ENCODE assay signal across 9 cellular contexts in genomic region chr7:103524042-103524907, GRCh38.
DNase-seq lines count a peak whose midpoint lies in the region; ATAC-seq and TF ChIP-seq lines count a peak whose summit lies in the region.
"Had no signal": no experiment of that assay in that cellular context is flagged by ENCODE, and none has a peak within 500 bp of the region (broad histone marks: within the 10 kb centered on the region; RNA-seq: fewer than 3 reads in every experiment).

No MANE protein-coding gene starts in this region.

- ATAC-seq in heart left ventricle: peak in 2 of 4 donors; percentile 47 to 63
- no peak for ATAC-seq in GM19328 (IDR thresholded peaks at IDR 0.05; ENCODE audit: unreplicated experiment)
- ATAC-seq in GM18511 (IDR thresholded peaks at IDR 0.05; ENCODE audit: unreplicated experiment): no peak
- ATAC-seq in stimulated activated memory B cell treated with anti-CD40 and anti-IgM and Interleukin-4, amounts not matched to agents 10 μg/mL and 1 μg/mL and 100 μg/mL, for 72 hours: no peak

- no peaks in the 10 kb centered on the region for H3K36me3 Mint-ChIP-seq in stimulated activated memory B cell treated with anti-CD40 and anti-IgM and Interleukin-4, amounts not matched to agents 10 μg/mL and 1 μg/mL and 100 μg/mL, for 72 hours

- DNase-seq in BE2C (peak; percentile 11), HEK293T (ENCODE audit: extremely low spot score) (peak; percentile 46), SK-MEL-5 (ENCODE audit: low read depth, low spot score) (peak; percentile 86), heart left ventricle (no peak), tibial artery (no peak)

- WGBS in heart left ventricle, 4 donors: 25 to 34% (median 28%) methylated on average over 9 of the region's 9 CpGs

- CTCF ChIA-PET in HEK293T (lab: Yijun Ruan, JAX): interaction anchor here (0.6 to 0.7 kb wide), 3 partner anchors 53 to 190 kb away, joined by 3 to 4 read pairs (median 3); no protein-coding TSS in a partner anchor

- H3K27ac Mint-ChIP-seq in stimulated activated memory B cell treated with anti-CD40 and anti-IgM and Interleukin-4, amounts not matched to agents 10 μg/mL and 1 μg/mL and 100 μg/mL, for 72 hours: no peak overlapping the region

- H3K9me3 ChIP-seq in BE2C (no peaks in the 10 kb centered on the region), heart left ventricle (no peaks in the 10 kb centered on the region), tibial artery (no peaks in the 10 kb centered on the region)

- no peak overlapping the region for H3K27ac ChIP-seq in heart left ventricle
- no peak overlapping the region for H3K27ac ChIP-seq in tibial artery
- H3K27ac ChIP-seq: epithelial cell of prostate had no signal

- peak; percentile 64 for TF ChIP-seq CTCF in BE2C (IDR thresholded peaks at IDR 0.05; ENCODE audit: low read depth, low read length)
- TF ChIP-seq CTCF in heart left ventricle (IDR thresholded peaks at IDR 0.05): peak in 9 of 12 donors; percentile 12 to 53 (median 42)
- peak; percentile 42 to 44 for TF ChIP-seq CTCF in tibial artery (IDR thresholded peaks at IDR 0.05)

- H3K4me3 ChIP-seq in BE2C (ENCODE audit: low read depth, low read length) (no peak overlapping the region), heart left ventricle (no peak overlapping the region), tibial artery (no peak overlapping the region)

- H3K4me1 ChIP-seq in BE2C: peaks cover 3% of the 10 kb centered on the region; the same call in 1 of the 2 replicates
- no peaks in the 10 kb centered on the region for H3K4me1 ChIP-seq in heart left ventricle
- H3K4me1 ChIP-seq in tibial artery: peaks cover 0 to 3% (median 0%) of the 10 kb centered on the region in 4 donors

- peaks cover 9% of the 10 kb centered on the region for H3K27me3 Mint-ChIP-seq in stimulated activated memory B cell treated with anti-CD40 and anti-IgM and Interleukin-4, amounts not matched to agents 10 μg/mL and 1 μg/mL and 100 μg/mL, for 72 hours

- POLR2A ChIA-PET in HEK293T (lab: Yijun Ruan, JAX): no interaction called here

- no peak overlapping the region for H3K4me3 Mint-ChIP-seq in stimulated activated memory B cell treated with anti-CD40 and anti-IgM and Interleukin-4, amounts not matched to agents 10 μg/mL and 1 μg/mL and 100 μg/mL, for 72 hours

- intact Hi-C loops in heart left ventricle (cut with DNase I): loop anchor here in 5 of 10 donors (5.0 to 10.0 kb wide), 4 partner anchors 631 to 1323 kb away; no protein-coding TSS in a partner anchor
- intact Hi-C loops in tibial artery (cut with DNase I; ENCODE audit: low total_unique reads): loop anchor here (10.0 kb wide), 1 partner anchor 641 kb away; no protein-coding TSS in a partner anchor

- no peaks in the 10 kb centered on the region for H3K9me3 Mint-ChIP-seq in stimulated activated memory B cell treated with anti-CD40 and anti-IgM and Interleukin-4, amounts not matched to agents 10 μg/mL and 1 μg/mL and 100 μg/mL, for 72 hours

- TF ChIP-seq POLR2A in heart left ventricle (IDR thresholded peaks at IDR 0.05): no peak

- in situ Hi-C loops in SK-MEL-5 (cut with HindIII; ENCODE audit: low pct_unique_long_range_greater_than_20kb, low sequenced_read_pairs): no loop called here

- H3K36me3 ChIP-seq in BE2C (peaks cover 2% of the 10 kb centered on the region), heart left ventricle (no peaks in the 10 kb centered on the region), tibial artery (no peaks in the 10 kb centered on the region)

- H3K27me3 ChIP-seq in BE2C (no peaks in the 10 kb centered on the region), heart left ventricle (peaks cover 0 to 8% (median 0%) of the 10 kb centered on the region in 9 donors), tibial artery (peaks cover 0 to 3% of the 10 kb centered on the region in 2 donors)

- no peaks in the 10 kb centered on the region for H3K4me1 Mint-ChIP-seq in stimulated activated memory B cell treated with anti-CD40 and anti-IgM and Interleukin-4, amounts not matched to agents 10 μg/mL and 1 μg/mL and 100 μg/mL, for 72 hours

TF ChIP-seq in HEK293T, 16 proteins besides CTCF, POLR2A, EP300 and RAD21:
- TF ChIP-seq LEF1 (IDR thresholded peaks at IDR 0.05; ENCODE audit: borderline replicate concordance) (no peak), NFRKB (IDR thresholded peaks at IDR 0.05) (no peak), L3MBTL2 (conservative IDR thresholded peaks at IDR 0.05) (no peak), HDGF (IDR thresholded peaks at IDR 0.05; ENCODE audit: borderline replicate concordance) (no peak), ZNF384 (IDR thresholded peaks at IDR 0.05) (no peak), FOXM1 (IDR thresholded peaks at IDR 0.05; ENCODE audit: borderline replicate concordance) (no peak), FOXA1 (IDR thresholded peaks at IDR 0.05) (no peak), TARDBP (IDR thresholded peaks at IDR 0.05) (no peak), SUZ12 (IDR thresholded peaks at IDR 0.05) (no peak), CTBP1 (IDR thresholded peaks at IDR 0.05; ENCODE audit: borderline replicate concordance) (no peak), BHLHE40 (IDR thresholded peaks at IDR 0.05; ENCODE audit: borderline replicate concordance) (no peak)

Comparison
In these comparisons a context has a peak if more than half of its experiments do, and no peak if none do; other contexts are left out.
1. DNase-seq: peak in BE2C (single experiment), HEK293T (single experiment) and SK-MEL-5 (single experiment); none in heart left ventricle (0 of 5) and tibial artery (0 of 2).
2. Peak in every context shown above with its lines, with median percentiles within 50 percentile points of each other: CTCF ChIP-seq.